In the genomic region with DNA sequence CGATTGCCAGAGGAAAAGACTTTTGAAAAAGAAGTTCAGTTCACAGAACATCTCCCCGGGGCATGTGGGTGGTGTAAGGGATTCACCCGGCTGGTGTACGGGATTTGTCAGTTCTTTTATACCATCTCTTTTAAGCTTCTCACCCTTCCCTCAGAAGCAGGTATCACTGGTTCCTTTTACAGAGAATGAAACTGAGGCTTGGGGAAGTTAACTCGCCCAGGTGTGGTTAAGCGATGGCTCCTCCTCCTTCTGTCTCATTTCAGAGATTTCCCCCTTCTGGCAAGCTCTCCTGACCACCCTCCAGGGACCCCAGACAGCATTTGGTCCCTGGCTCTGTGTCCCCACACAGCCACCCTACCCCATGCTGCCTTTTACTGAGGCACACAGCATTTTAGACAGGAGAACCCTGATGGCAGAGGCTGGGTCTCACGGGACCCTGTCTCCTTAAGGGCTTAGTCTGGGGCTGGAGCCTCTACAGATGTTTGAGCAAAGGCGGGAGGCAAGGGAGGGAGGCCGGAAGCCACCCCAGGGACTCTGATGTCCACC, we compare ENCODE assay signal across 8 cellular contexts. TPM values are rescaled to one million over a fixed set of nuclear protein-coding genes. Genes with fewer than 3 reads are reported as not detected.
DNase-seq lines count a peak whose midpoint lies in the region; ATAC-seq and TF ChIP-seq lines count a peak whose summit lies in the region.

No MANE protein-coding gene starts in this region.

- 87% methylated on average over 7 of the region's 9 CpGs for WGBS in mesenchymal stem cell

- H3K9me3 Mint-ChIP-seq in activated CD8-positive, alpha-beta T cell treated with anti-CD3 and anti-CD28 coated beads for 36 hours = no peaks in the 10 kb centered on the region

- peaks cover 82% of the 10 kb centered on the region for H3K4me1 Mint-ChIP-seq in activated CD8-positive, alpha-beta T cell treated with anti-CD3 and anti-CD28 coated beads for 36 hours (ENCODE audit: low read depth)

- no peak overlapping the region for H3K4me2 ChIP-seq in mesenchymal stem cell (ENCODE audit: low read length, poor library complexity, severe bottlenecking)

- H3K27ac ChIP-seq in mesenchymal stem cell (ENCODE audit: low read length, poor library complexity, severe bottlenecking) (no peak overlapping the region), temporal lobe (ENCODE audit: low read depth, low read length) (peak overlapping the region; percentile 7)

- no peak overlapping the region for H3K4me3 ChIP-seq in mesenchymal stem cell (ENCODE audit: insufficient read depth in 1 of 2, low read depth in 1 of 2, low read length in 2 of 2)

- peak overlapping the region; percentile 95 for H3K27ac Mint-ChIP-seq in activated CD8-positive, alpha-beta T cell treated with anti-CD3 and anti-CD28 coated beads for 36 hours

- H3K79me1 ChIP-seq in mesenchymal stem cell (replicated peaks; ENCODE audit: low read length, poor library complexity, severe bottlenecking) = peaks cover 31% of the 10 kb centered on the region

- H3K4ac ChIP-seq in mesenchymal stem cell (ENCODE audit: low read depth in 1 of 2, low read length in 2 of 2) = no peak overlapping the region

- H3K9me3 ChIP-seq in mesenchymal stem cell (ENCODE audit: control insufficient read depth, low read length) = no peaks in the 10 kb centered on the region

- ATAC-seq in GM18870 (IDR thresholded peaks at IDR 0.05; ENCODE audit: unreplicated experiment) (peak; percentile 32), HG03064 (IDR thresholded peaks at IDR 0.05; ENCODE audit: low read depth, unreplicated experiment) (peak; percentile 26), GM19351 (IDR thresholded peaks at IDR 0.05; ENCODE audit: unreplicated experiment) (no peak)
- ATAC-seq in activated CD8-positive, alpha-beta T cell treated with anti-CD3 and anti-CD28 coated beads for 36 hours = peak; percentile 22

- no peak overlapping the region for H2BK15ac ChIP-seq in mesenchymal stem cell (ENCODE audit: low read depth, poor library complexity, severe bottlenecking)

- POLR2A ChIA-PET in activated CD8-positive, alpha-beta T cell treated with anti-CD3 and anti-CD28 coated beads for 36 hours (lab: Charles Lee) = interaction anchor here (0.6 to 7.2 kb wide), 19 partner anchors 11 to 732 kb away, joined by 3 to 90 read pairs (median 4); no protein-coding TSS in a partner anchor

- no peak for TF ChIP-seq CTCF in activated CD8-positive, alpha-beta T cell treated with anti-CD3 and anti-CD28 coated beads for 36 hours (IDR thresholded peaks at IDR 0.05)

- H3K23ac ChIP-seq in mesenchymal stem cell (ENCODE audit: low read length in 2 of 2) = no peak overlapping the region

- H2AFZ ChIP-seq in mesenchymal stem cell (ENCODE audit: low read depth, low read length) = no peak overlapping the region

- peaks cover 34% of the 10 kb centered on the region for H3K36me3 Mint-ChIP-seq in activated CD8-positive, alpha-beta T cell treated with anti-CD3 and anti-CD28 coated beads for 36 hours (ENCODE audit: low read depth)

- intact Hi-C loops in activated CD8-positive, alpha-beta T cell treated with anti-CD3 and anti-CD28 coated beads for 36 hours (cut with micrococcal nuclease) = loop anchor here (5.0 kb wide), 1 partner anchor 36 kb away; no protein-coding TSS in a partner anchor

- H3K27me3 ChIP-seq in mesenchymal stem cell (ENCODE audit: control insufficient read depth in 1 of 2, insufficient read depth in 1 of 2, low read length in 2 of 2) = no peaks in the 10 kb centered on the region

- CTCF ChIA-PET in activated CD8-positive, alpha-beta T cell treated with anti-CD3 and anti-CD28 coated beads for 36 hours (lab: Charles Lee) = interaction anchor here (1.0 to 5.6 kb wide), 10 partner anchors 10 to 76 kb away, joined by 3 to 62 read pairs (median 8); no protein-coding TSS in a partner anchor

- H3K27me3 Mint-ChIP-seq in activated CD8-positive, alpha-beta T cell treated with anti-CD3 and anti-CD28 coated beads for 36 hours = no peaks in the 10 kb centered on the region

- no peak overlapping the region for H2BK5ac ChIP-seq in mesenchymal stem cell (ENCODE audit: low read depth, low read length, poor library complexity, severe bottlenecking)

- H4K91ac ChIP-seq in mesenchymal stem cell (ENCODE audit: low read length) = no peak overlapping the region

- peaks cover 0 to under 1% of the 10 kb centered on the region in 2 experiments for H3K36me3 ChIP-seq in mesenchymal stem cell (ENCODE audit: control insufficient read depth in 1 of 2, insufficient read depth in 2 of 2, low read depth in 1 of 2, low read length in 2 of 2)

- H4K8ac ChIP-seq in mesenchymal stem cell (ENCODE audit: low read length) = peak overlapping the region; percentile 36

- H3K4me3 Mint-ChIP-seq in activated CD8-positive, alpha-beta T cell treated with anti-CD3 and anti-CD28 coated beads for 36 hours = peak overlapping the region; percentile 63

- peak; percentile 87 for DNase-seq in activated CD8-positive, alpha-beta T cell treated with anti-CD3 and anti-CD28 coated beads for 36 hours
- DNase-seq in mesenchymal stem cell = no peak
- no peak for DNase-seq in NCI-H1417 (lab: John Stamatoyannopoulos, UW)
- no peak for DNase-seq in GDM1 (lab: John Stamatoyannopoulos, UW)

- H3K9ac ChIP-seq in mesenchymal stem cell (ENCODE audit: low read length) = no peak overlapping the region

- H3K14ac ChIP-seq in mesenchymal stem cell (ENCODE audit: low read length in 2 of 2) = no peak overlapping the region

- no peak overlapping the region for H3K18ac ChIP-seq in mesenchymal stem cell (ENCODE audit: low read depth in 1 of 2, low read length in 2 of 2)

- peak overlapping the region; percentile 43 for H2AK5ac ChIP-seq in mesenchymal stem cell (ENCODE audit: low read length, severe bottlenecking)

- H2BK120ac ChIP-seq in mesenchymal stem cell (ENCODE audit: low read depth, low read length) = no peak overlapping the region

- H2BK12ac ChIP-seq in mesenchymal stem cell (ENCODE audit: low read length in 2 of 2) = no peak overlapping the region

- H3K4me1 ChIP-seq in mesenchymal stem cell (ENCODE audit: control insufficient read depth, insufficient read depth, low read depth, low read length) = peaks cover 39% of the 10 kb centered on the region

RNA-seq across cellular contexts. Expression of a gene that starts 2.8 kb away (rescaled TPM):
- total RNA-seq in activated CD8-positive, alpha-beta T cell treated with anti-CD3 and anti-CD28 coated beads for 36 hours = 100 to 1,000 TPM; 118 to 127 TPM
- polyA plus RNA-seq in mesenchymal stem cell (2013, experiment 1 of 2) = 229 TPM
- 222 TPM for polyA plus RNA-seq in mesenchymal stem cell (2013, experiment 2 of 2)
- total RNA-seq in temporal lobe = 9.8 TPM

Comparison
In these comparisons a context has a peak if more than half of its experiments do, and no peak if none do; other contexts are left out.
1. RNA of a gene that starts 2.8 kb away (total RNA-seq): 118 to 127 TPM in activated CD8-positive, alpha-beta T cell treated with anti-CD3 and anti-CD28 coated beads for 36 hours; 9.8 TPM in temporal lobe (single experiment); every median in the first group is over 10 times any median in the second.